Comparison of ENCODE assay signal across 34 cellular contexts in genomic region chr20:56268536-56268935, GRCh38. TPM values are rescaled to one million over a fixed set of nuclear protein-coding genes. Genes with fewer than 3 reads are reported as not detected.
"Had no signal": no experiment of that assay in that cellular context is flagged by ENCODE, and none has a peak within 500 bp of the region (broad histone marks: within the 10 kb centered on the region; RNA-seq: fewer than 3 reads in every experiment).

No MANE protein-coding gene starts in this region.

- DNase-seq: activated CD4-positive, alpha-beta memory T cell treated with anti-CD3 and anti-CD28 coated beads, Interleukin-2, amount 10 ng/mL, durations not matched to agents 7 days and 5 days; activated CD4-positive, alpha-beta T cell treated with anti-CD3 and anti-CD28 coated beads for 1 hour; activated CD4-positive, alpha-beta T cell treated with anti-CD3 and anti-CD28 coated beads for 36 hours; activated CD4-positive, alpha-beta T cell treated with anti-CD3 and anti-CD28 coated beads for 48 hours; activated CD4-positive, alpha-beta T cell treated with anti-CD3 and anti-CD28 coated beads, Interleukin-2, amount 10 ng/mL, durations not matched to agents 7 days and 5 days; activated CD4-positive, alpha-beta T cell treated with anti-CD3 and anti-CD28 coated beads, Interleukin-2, amount 50 U/mL, for 48 hours; activated CD4-positive, CD25-positive, alpha-beta regulatory T cell; activated CD8-positive, alpha-beta memory T cell treated with anti-CD3 and anti-CD28 coated beads for 24 hours; activated CD8-positive, alpha-beta memory T cell treated with anti-CD3 and anti-CD28 coated beads, Interleukin-2, amount 10 ng/mL, durations not matched to agents 7 days and 5 days; activated CD8-positive, alpha-beta memory T cell treated with anti-CD3 and anti-CD28 coated beads, Interleukin-2, amount 50 U/mL, for 48 hours; activated CD8-positive, alpha-beta T cell treated with anti-CD3 and anti-CD28 coated beads, Interleukin-2, amount 10 ng/mL, durations not matched to agents 7 days and 5 days; activated effector memory CD4-positive, alpha-beta T cell treated with Interleukin-2 at 50 U/mL for 16 hours; activated gamma-delta T cell; activated naive CD4-positive, alpha-beta T cell treated with anti-CD3 and anti-CD28 coated beads, Interleukin-2, amount 10 ng/mL, durations not matched to agents 7 days and 5 days; activated naive CD4-positive, alpha-beta T cell treated with Interleukin-2 at 50 U/mL for 16 hours; activated naive CD8-positive, alpha-beta T cell treated with anti-CD3 and anti-CD28 coated beads, Interleukin-2, amount 10 ng/mL, durations not matched to agents 7 days and 5 days; activated naive CD8-positive, alpha-beta T cell treated with anti-CD3 and anti-CD28 coated beads, Interleukin-2, amount 50 U/mL, for 24 hours; activated T-cell treated with anti-CD3 and anti-CD28 coated beads, Interleukin-2, amount 50 U/mL, for 24 hours; activated T-cell treated with anti-CD3 and anti-CD28 coated beads, Interleukin-2, amount 50 U/mL, for 48 hours; amygdala; anterior cingulate cortex; caudate nucleus; cerebellar nuclear complex; T-helper 1 cell; T-helper 2 cell; T-helper 9 cell; WERI-Rb-1 had no signal

RNA-seq across cellular contexts. Expression of gene MC3R, which starts 20.0 kb away (rescaled TPM):
- total RNA-seq: activated CD4-positive, alpha-beta memory T cell treated with anti-CD3 and anti-CD28 coated beads, Interleukin-2, amount 10 ng/mL, durations not matched to agents 7 days and 5 days; activated CD4-positive, alpha-beta T cell treated with anti-CD3 and anti-CD28 coated beads for 36 hours; activated CD4-positive, alpha-beta T cell treated with anti-CD3 and anti-CD28 coated beads, Interleukin-2, amount 10 ng/mL, durations not matched to agents 7 days and 5 days; activated CD8-positive, alpha-beta memory T cell treated with anti-CD3 and anti-CD28 coated beads, Interleukin-2, amount 10 ng/mL, durations not matched to agents 7 days and 5 days; activated CD8-positive, alpha-beta T cell treated with anti-CD3 and anti-CD28 coated beads, Interleukin-2, amount 10 ng/mL, durations not matched to agents 7 days and 5 days; activated naive CD8-positive, alpha-beta T cell treated with anti-CD3 and anti-CD28 coated beads, Interleukin-2, amount 10 ng/mL, durations not matched to agents 7 days and 5 days; activated T-helper 2 cell treated with anti-CD3 and anti-CD28 coated beads, Interferon-gamma antibody, Interleukin-2, Interleukin-4, amounts not matched to agents 10 μg/mL and 5 μg/mL and 100 μg/mL, durations not matched to agents 14 hours and 24 hours and 36 hours; ascending aorta; bronchial epithelial cell; cardiac muscle cell; chondrocyte; WTC11 had no signal
- polyA plus RNA-seq: adipose tissue, cardiac muscle cell had no signal
